In the genomic region with DNA sequence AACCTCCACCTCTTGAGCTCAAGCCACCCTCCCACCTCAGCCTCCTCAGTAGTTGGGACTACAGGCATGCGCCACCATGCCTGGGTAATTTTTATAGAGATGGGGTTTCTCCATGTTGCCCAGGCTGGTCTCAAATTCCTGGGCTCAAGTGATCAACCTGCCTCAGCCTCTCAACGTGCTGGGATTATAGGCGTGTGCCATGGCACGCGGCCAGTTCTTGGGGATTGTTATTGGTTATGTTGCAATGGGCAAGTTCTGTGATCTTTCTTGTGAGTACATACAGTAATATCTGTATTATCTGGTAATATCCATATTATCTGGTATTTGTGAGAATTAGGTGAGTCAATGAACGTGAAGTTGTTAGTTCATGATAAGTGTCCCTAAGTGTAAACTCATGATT, we compare ENCODE assay signal across 18 cellular contexts.
DNase-seq lines count a peak whose midpoint lies in the region; ATAC-seq and TF ChIP-seq lines count a peak whose summit lies in the region.
"Had no signal": no experiment of that assay in that cellular context is flagged by ENCODE, and none has a peak within 500 bp of the region (broad histone marks: within the 10 kb centered on the region; RNA-seq: fewer than 3 reads in every experiment).

No MANE protein-coding gene starts in this region.

- H3K27ac ChIP-seq in mammary epithelial cell (ENCODE audit: insufficient read depth, low read depth, low read length) (no peak overlapping the region), prostate gland (no peak overlapping the region)
- H3K27ac ChIP-seq: KMS-11, SJSA1 had no signal

- POLR2A ChIA-PET in MCF 10A (lab: Yijun Ruan, JAX) = no interaction called here

- no peaks in the 10 kb centered on the region for H3K36me3 ChIP-seq in mammary epithelial cell (ENCODE audit: insufficient read depth, low read length)
- no peaks in the 10 kb centered on the region for H3K36me3 ChIP-seq in prostate gland
- H3K36me3 ChIP-seq: SJSA1 had no signal

- H3K27me3 ChIP-seq in mammary epithelial cell (ENCODE audit: insufficient read depth, low read length) (no peaks in the 10 kb centered on the region), prostate gland (replicated peaks; ENCODE audit: insufficient read depth) (no peaks in the 10 kb centered on the region)
- H3K27me3 ChIP-seq: SJSA1 had no signal

- no peak for TF ChIP-seq POLR2A in prostate gland (IDR thresholded peaks at IDR 0.05)

- no peaks in the 10 kb centered on the region for H3K4me1 ChIP-seq in mammary epithelial cell (ENCODE audit: insufficient read depth, low read length)
- no peaks in the 10 kb centered on the region for H3K4me1 ChIP-seq in prostate gland (replicated peaks)

- H3K4me3 ChIP-seq in mammary epithelial cell (replicated peaks in 1 of 3; ENCODE audit: insufficient read depth in 1 of 3, low read depth in 2 of 3, low read length in 3 of 3) (no peak overlapping the region), fibroblast of villous mesenchyme (ENCODE audit: low read depth, low read length) (no peak overlapping the region), prostate gland (no peak overlapping the region)
- H3K4me3 ChIP-seq: SJSA1 had no signal

- H3K27me3 Mint-ChIP-seq in MCF 10A (ENCODE audit: insufficient read depth, unreplicated experiment) = peaks cover 28% of the 10 kb centered on the region

- no peak overlapping the region for H3K4me3 Mint-ChIP-seq in MCF 10A (ENCODE audit: unreplicated experiment)
- H3K4me3 Mint-ChIP-seq: CD8-positive, alpha-beta memory T cell had no signal

- in situ Hi-C loops in mammary epithelial cell (cut with MboI; ENCODE audit: low sequenced_read_pairs in 2 of 2) = no loop called here

- H3K36me3 Mint-ChIP-seq in MCF 10A (ENCODE audit: insufficient read depth, unreplicated experiment) = no peaks in the 10 kb centered on the region

- no peaks in the 10 kb centered on the region for H4K20me1 ChIP-seq in mammary epithelial cell (ENCODE audit: insufficient read depth, low read length)

- H3K9me3 Mint-ChIP-seq in MCF 10A (ENCODE audit: unreplicated experiment) = peaks cover 16% of the 10 kb centered on the region

- H3K4me2 ChIP-seq in mammary epithelial cell (ENCODE audit: insufficient read depth, low read depth, low read length) = no peak overlapping the region
- H3K4me2 ChIP-seq: KMS-11 had no signal

- DNase-seq in MCF 10A (ENCODE audit: unreplicated experiment) = peak; percentile 75
- DNase-seq in mammary epithelial cell = no peak
- peak; percentile 20 for DNase-seq in fibroblast of villous mesenchyme (ENCODE audit: low read depth)
- peak; percentile 25 for DNase-seq in prostate gland (ENCODE audit: low spot score)
- DNase-seq in NCI-H146 (lab: John Stamatoyannopoulos, UW) = no peak
- DNase-seq in NCI-H82 treated with DMSO at 0.1 percent for 48 hours (lab: John Stamatoyannopoulos, UW; ENCODE audit: unreplicated experiment) = no peak
- no peak for DNase-seq in iPS-NIHi11 (ENCODE audit: low spot score)
- DNase-seq: 8988T; CD8-positive, alpha-beta memory T cell; DND-41; GOT3; MM.1S; NCI-H1092 treated with DMSO at 0.1 percent for 48 hours; NCI-H1694; NCI-H526 treated with DMSO at 0.1 percent for 48 hours had no signal

- intact Hi-C loops in MCF 10A (cut with micrococcal nuclease) (no loop called here), mammary epithelial cell (cut with micrococcal nuclease) (no loop called here), prostate gland (cut with DNase I) (no loop called here)

- H3K79me2 ChIP-seq in mammary epithelial cell (ENCODE audit: insufficient read depth, low read length) = no peaks in the 10 kb centered on the region

- no peak overlapping the region for H3K27ac Mint-ChIP-seq in MCF 10A (ENCODE audit: low read depth, unreplicated experiment)
- H3K27ac Mint-ChIP-seq: CD8-positive, alpha-beta memory T cell had no signal

- H3K9me3 ChIP-seq in mammary epithelial cell (replicated peaks; ENCODE audit: insufficient read depth, low read length) (peaks cover 8% of the 10 kb centered on the region), prostate gland (no peaks in the 10 kb centered on the region)
- H3K9me3 ChIP-seq: SJSA1 had no signal

- H3K9ac ChIP-seq in mammary epithelial cell (ENCODE audit: insufficient read depth, low read length) = no peak overlapping the region
- H3K9ac ChIP-seq: KMS-11 had no signal

- ATAC-seq in HG03354 (IDR thresholded peaks at IDR 0.05; ENCODE audit: poor library complexity, severe bottlenecking, unreplicated experiment) = no peak

- no peak overlapping the region for H2AFZ ChIP-seq in mammary epithelial cell (ENCODE audit: low read depth, low read length)

- peaks cover 16% of the 10 kb centered on the region for H3K4me1 Mint-ChIP-seq in MCF 10A (ENCODE audit: insufficient read depth, unreplicated experiment)

- dilution Hi-C loops in mammary epithelial cell (cut with HindIII; ENCODE audit: low sequenced_read_pairs) = no loop called here

- CTCF ChIA-PET in MCF 10A (lab: Yijun Ruan, JAX) (no interaction called here), mammary epithelial cell (lab: Charles Lee; ENCODE audit: low non-redundant PET) (no interaction called here)

- WGBS in mammary epithelial cell (ENCODE audit: low coverage, missing lambda C conversion rate) = 69% methylated on average over 6 of the region's 6 CpGs
- WGBS in prostate gland = 46% methylated on average over 6 of the region's 6 CpGs

- BruUV-seq in MCF 10A (replicated peaks; lab: Mats Ljungman, UMichigan) (no TSS peak), mammary epithelial cell (replicated peaks; lab: Mats Ljungman, UMichigan) (no TSS peak)

- TF ChIP-seq CTCF in MCF 10A (IDR thresholded peaks at IDR 0.05; ENCODE audit: unreplicated experiment) (no peak), mammary epithelial cell (conservative IDR thresholded peaks at IDR 0.05 in 1 of 2, IDR thresholded peaks at IDR 0.05 in 1 of 2; ENCODE audit: extremely low read depth in 1 of 2, insufficient read depth in 1 of 2, low read depth in 1 of 2, low read length in 2 of 2) (no peak), fibroblast of villous mesenchyme (IDR thresholded peaks at IDR 0.05; ENCODE audit: insufficient read depth, low read depth, low read length) (no peak), prostate gland (IDR thresholded peaks at IDR 0.05) (no peak)

Comparison
In these comparisons a context has a peak if more than half of its experiments do, and no peak if none do; other contexts are left out.
1. DNase-seq: peak in MCF 10A (single experiment), fibroblast of villous mesenchyme (single experiment) and prostate gland (single experiment); none in mammary epithelial cell (single experiment), NCI-H146 (single experiment), NCI-H82 treated with DMSO at 0.1 percent for 48 hours (single experiment) and iPS-NIHi11 (single experiment).